In genomic region chr6:32358548-32358947, GRCh38 we compare ENCODE assay signal across 5 cellular contexts. TPM values are rescaled to one million over a fixed set of nuclear protein-coding genes. Genes with fewer than 3 reads are reported as not detected.
"Had no signal": no experiment of that assay in that cellular context is flagged by ENCODE, and none has a peak within 500 bp of the region (broad histone marks: within the 10 kb centered on the region; RNA-seq: fewer than 3 reads in every experiment).

No MANE protein-coding gene starts in this region.

RNA-seq across cellular contexts. Expression of gene TSBP1, which starts 13.2 kb away (rescaled TPM):
- total RNA-seq: HepG2, HT-29, HT1080, IMR-90 had no signal
- polyA plus RNA-seq: HepG2, IMR-90 had no signal

RNA-seq across cellular contexts. Expression of gene BTNL2, which starts 48.4 kb away (rescaled TPM):
- total RNA-seq: HepG2, HT-29, HT1080, IMR-90 had no signal
- polyA plus RNA-seq: HepG2, IgD-negative memory B cell, IMR-90 had no signal
